In the genomic region with DNA sequence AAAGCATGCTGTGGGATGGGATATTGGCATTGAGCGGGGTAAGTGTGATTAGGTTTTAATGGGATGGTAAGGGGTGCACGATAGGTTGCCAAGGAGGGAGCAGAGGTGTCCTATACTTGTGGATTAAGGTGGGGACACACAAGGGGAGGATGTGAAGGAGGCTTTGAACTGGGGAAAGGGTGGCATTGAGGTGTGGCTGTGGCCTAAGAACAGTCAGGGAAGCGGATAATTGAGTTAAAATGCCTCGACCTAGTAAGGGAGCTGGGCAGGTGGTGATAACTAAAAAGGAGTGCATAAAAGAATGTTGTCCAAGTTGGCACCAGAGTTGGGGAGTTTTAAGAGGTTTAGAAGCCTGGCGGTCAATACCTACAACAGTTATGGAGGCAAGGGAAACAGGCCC, we compare ENCODE assay signal across 20 cellular contexts. TPM values are rescaled to one million over a fixed set of nuclear protein-coding genes. Genes with fewer than 3 reads are reported as not detected.
DNase-seq lines count a peak whose midpoint lies in the region; ATAC-seq, FAIRE-seq and TF ChIP-seq lines count a peak whose summit lies in the region.
"Had no signal": no experiment of that assay in that cellular context is flagged by ENCODE, and none has a peak within 500 bp of the region (broad histone marks: within the 10 kb centered on the region; RNA-seq: fewer than 3 reads in every experiment).

No MANE protein-coding gene starts in this region.

- no peak overlapping the region for H3K14ac ChIP-seq in H9 (ENCODE audit: insufficient read depth, low read length)
- H3K14ac ChIP-seq in H1 (ENCODE audit: insufficient read length): no peak overlapping the region

- H3K4me2 ChIP-seq in H9 (ENCODE audit: insufficient read depth, insufficient read length, low read length): peak overlapping the region; percentile 59
- peak overlapping the region; percentile 77 to 95 for H3K4me2 ChIP-seq in H1 (ENCODE audit: insufficient read depth in 1 of 2, low read depth in 2 of 2, low read length in 2 of 2)

- no peak overlapping the region for H4K5ac ChIP-seq in H9 (ENCODE audit: insufficient read length, low read depth, low read length)
- H4K5ac ChIP-seq in H1 (ENCODE audit: insufficient read length, low read depth, low read length): no peak overlapping the region

- H3K23ac ChIP-seq in H9 (ENCODE audit: insufficient read length, low read depth, low read length) (no peak overlapping the region), H1 (ENCODE audit: insufficient read length) (no peak overlapping the region)

- H3K9me3 ChIP-seq in H9 (ENCODE audit: control insufficient read depth, low read depth, low read length) (no peaks in the 10 kb centered on the region), H1 (ENCODE audit: insufficient read depth in 2 of 2, low read depth in 1 of 2, low read length in 1 of 2) (no peaks in the 10 kb centered on the region; a peak in 1 of 4 replicates), iPS-18a (ENCODE audit: control insufficient read depth, low read depth, low read length) (no peaks in the 10 kb centered on the region), upper lobe of right lung (no peaks in the 10 kb centered on the region)
- H3K9me3 ChIP-seq: BE2C, Caco-2 had no signal

- H3K27ac ChIP-seq in H9 (ENCODE audit: insufficient read length, low read depth, low read length): peak overlapping the region; percentile 7
- H3K27ac ChIP-seq in H1 (ENCODE audit: low read depth, low read length): peak overlapping the region; percentile 61; the same call in 1 of the 2 replicates
- no peak overlapping the region for H3K27ac ChIP-seq in iPS-18a (ENCODE audit: low read length)
- H3K27ac ChIP-seq in caudate nucleus (ENCODE audit: low read depth, low read length): no peak overlapping the region
- H3K27ac ChIP-seq in upper lobe of right lung: no peak overlapping the region

- TF ChIP-seq CTCF in H9 (conservative IDR thresholded peaks at IDR 0.05): no peak
- no peak for TF ChIP-seq CTCF in H1 (IDR thresholded peaks at IDR 0.05; ENCODE audit: control extremely low read depth in 1 of 3, insufficient read depth in 1 of 3, low read depth in 1 of 3, low read length in 3 of 3)
- TF ChIP-seq CTCF in upper lobe of right lung (IDR thresholded peaks at IDR 0.05): no peak

- no peak overlapping the region for H3T11ph ChIP-seq in H9 (ENCODE audit: low read length)

- H3K4me1 ChIP-seq in H9 (ENCODE audit: insufficient read depth, low read length) (peaks cover 2% of the 10 kb centered on the region), H1 (replicated peaks in 1 of 4; ENCODE audit: control insufficient read depth in 3 of 4, insufficient read depth in 4 of 4, low read length in 3 of 4) (peaks cover 3 to 16% (median 9%) of the 10 kb centered on the region in 4 experiments; a peak in 6 of 7 replicates), iPS-18a (ENCODE audit: control insufficient read depth, low read depth, low read length) (peaks cover 42% of the 10 kb centered on the region), upper lobe of right lung (no peaks in the 10 kb centered on the region)
- H3K4me1 ChIP-seq: BE2C, Caco-2 had no signal

- POLR2A ChIA-PET in H1 (lab: Charles Lee; ENCODE audit: partially characterized antibody): interaction anchor here (0.6 to 1.0 kb wide), 2 partner anchors 14 to 17 kb away, joined by 3 to 4 read pairs; no protein-coding TSS in a partner anchor

- H2BK5ac ChIP-seq in H9 (ENCODE audit: insufficient read length, low read length) (no peak overlapping the region), H1 (ENCODE audit: low read depth, low read length) (peak overlapping the region; percentile 60; the same call in 1 of the 2 replicates)

- H2AK5ac ChIP-seq in H9 (ENCODE audit: insufficient read length, low read length): no peak overlapping the region
- peak overlapping the region; percentile 90; the same call in 1 of the 2 replicates for H2AK5ac ChIP-seq in H1 (ENCODE audit: low read depth, low read length)

- H3K9ac ChIP-seq in H9 (ENCODE audit: extremely low read depth, insufficient read length, low read length) (peak overlapping the region; percentile 63), H1 (replicated peaks in 1 of 4; ENCODE audit: extremely low read depth in 1 of 4, low read depth in 3 of 4, low read length in 3 of 4) (peak overlapping the region; percentile 67 to 95 (median 75)), iPS-18a (ENCODE audit: low read length) (peak overlapping the region; percentile 96)

- H3K36me3 ChIP-seq in H1 (ENCODE audit: control insufficient read depth in 2 of 4, insufficient read depth in 4 of 4, low read length in 3 of 4) (peaks cover 2 to 36% (median 16%) of the 10 kb centered on the region in 4 experiments; a peak in 5 of 8 replicates), iPS-18a (ENCODE audit: control insufficient read depth, low read depth, low read length) (peaks cover 20% of the 10 kb centered on the region), upper lobe of right lung (no peaks in the 10 kb centered on the region)
- H3K36me3 ChIP-seq: BE2C had no signal

- TF ChIP-seq RAD21 in H1 (IDR thresholded peaks at IDR 0.05 in 1 of 2, conservative IDR thresholded peaks at IDR 0.05 in 1 of 2; ENCODE audit: low read depth in 2 of 2, low read length in 2 of 2): no peak

- DNase-seq in H9 (no peak), H1 (ENCODE audit: low read depth in 1 of 2, low spot score in 2 of 2) (no peak), caudate nucleus (lab: John Stamatoyannopoulos, UW) (no peak), upper lobe of right lung (no peak)
- DNase-seq in activated naive CD4-positive, alpha-beta T cell treated with Interleukin-2 at 50 U/mL for 16 hours: no peak
- DNase-seq: ACHN; BE2C; C1 segment of cervical spinal cord; Caco-2; CD4-positive, CD25-positive, alpha-beta regulatory T cell; CD8-positive, alpha-beta memory T cell; GF-D8; IMR-90 had no signal

- H3K4me3 Mint-ChIP-seq in H9: no peak overlapping the region
- H3K4me3 Mint-ChIP-seq: CD4-positive, CD25-positive, alpha-beta regulatory T cell; CD8-positive, alpha-beta memory T cell had no signal

- FAIRE-seq in H1 (lab: Jason Lieb, UNC): no peak
- FAIRE-seq: A204.1, D721Med, H54, K562 had no signal

- H2BK120ac ChIP-seq in H9 (ENCODE audit: low read depth, low read length, poor library complexity, severe bottlenecking) (no peak overlapping the region), H1 (replicated peaks; ENCODE audit: low read depth, low read length) (no peak overlapping the region)

- no peak for ATAC-seq in upper lobe of right lung
- no peak for ATAC-seq in HG03342 (IDR thresholded peaks at IDR 0.05; ENCODE audit: unreplicated experiment)
- ATAC-seq: K562 had no signal

- H3K18ac ChIP-seq in H9 (ENCODE audit: insufficient read length, low read depth, low read length): no peak overlapping the region
- peak overlapping the region; percentile 51; the same call in 1 of the 2 replicates for H3K18ac ChIP-seq in H1 (ENCODE audit: extremely low read depth, low read length)

- CTCF ChIA-PET in H1 (lab: Charles Lee; ENCODE audit: partially characterized antibody): interaction anchor here (0.6 kb wide), 1 partner anchor 15 kb away, joined by 3 read pairs; no protein-coding TSS in a partner anchor

- peaks cover 18 to 27% of the 10 kb centered on the region in 2 experiments for H3K4me1 Mint-ChIP-seq in H9
- H3K4me1 Mint-ChIP-seq: CD4-positive, CD25-positive, alpha-beta regulatory T cell; CD8-positive, alpha-beta memory T cell had no signal

- peaks cover 3% of the 10 kb centered on the region for H3K23me2 ChIP-seq in H9 (ENCODE audit: insufficient read length, low read depth, low read length, poor library complexity, severe bottlenecking)
- H3K23me2 ChIP-seq in H1 (ENCODE audit: low read depth, low read length): peaks cover 4% of the 10 kb centered on the region; the same call in 1 of the 2 replicates

- intact Hi-C loops in upper lobe of right lung (cut with DNase I): no loop called here

- no peak for TF ChIP-seq EP300 in H1 (IDR thresholded peaks at IDR 0.05; ENCODE audit: borderline replicate concordance in 1 of 2, low read depth in 2 of 2, low read length in 2 of 2)

- H2BK20ac ChIP-seq in H9 (ENCODE audit: low read depth, low read length, poor library complexity, severe bottlenecking) (no peak overlapping the region), H1 (ENCODE audit: low read length) (no peak overlapping the region)

- no CpG with 5 or more reads among the region's 5 CpGs for WGBS in H9 (ENCODE audit: extremely low coverage, insufficient read length, low lambda C conversion rate)
- 48% methylated on average over 5 of the region's 5 CpGs; no CpG with 5 or more reads in 1 of the 2 experiments for WGBS in H1 (ENCODE audit: extremely low coverage in 1 of 2, insufficient coverage in 1 of 2, insufficient read length in 1 of 2, insufficient replicate concordance in 2 of 2, low coverage in 1 of 2, low lambda C conversion rate in 2 of 2, missing lambda C conversion rate in 1 of 2), 2 experiments

- H3K79me1 ChIP-seq in H9 (ENCODE audit: insufficient read depth, low read depth, low read length, poor library complexity, severe bottlenecking) (no peaks in the 10 kb centered on the region), H1 (ENCODE audit: low read depth, low read length) (no peaks in the 10 kb centered on the region)

- no peak overlapping the region for H2BK15ac ChIP-seq in H9 (ENCODE audit: low read depth, low read length)
- H2BK15ac ChIP-seq in H1 (ENCODE audit: low read length): no peak overlapping the region

- H3K4me3 ChIP-seq in H1 (ENCODE audit: extremely low read depth in 1 of 4, insufficient read depth in 2 of 4, low read depth in 3 of 4, low read length in 4 of 4) (peak overlapping the region; percentile 59 to 95 (median 76)), iPS-18a (ENCODE audit: low read length) (peak overlapping the region; percentile 96), upper lobe of right lung (no peak overlapping the region)
- H3K4me3 ChIP-seq: K562 had no signal

- peaks cover 0 to 2% (median 0%) of the 10 kb centered on the region in 3 experiments; a peak in 2 of 7 replicates for H3K36me3 Mint-ChIP-seq in H9 (ENCODE audit: insufficient read depth in 1 of 3, low read depth in 3 of 3)

- peaks cover 18% of the 10 kb centered on the region; the same call in 1 of the 2 replicates for H3K79me2 ChIP-seq in H9 (ENCODE audit: insufficient read depth, low read length)
- peaks cover 4 to 43% of the 10 kb centered on the region in 2 experiments; a peak in 3 of 4 replicates for H3K79me2 ChIP-seq in H1 (ENCODE audit: control insufficient read depth in 1 of 2, insufficient read depth in 2 of 2, low read length in 2 of 2)

- H3K9me3 Mint-ChIP-seq in H9: peaks cover 2 to 3% of the 10 kb centered on the region in 2 experiments

- no peak overlapping the region for H4K91ac ChIP-seq in H9 (ENCODE audit: insufficient read length, low read depth, low read length)
- H4K91ac ChIP-seq in H1 (replicated peaks; ENCODE audit: insufficient read length, low read length): no peak overlapping the region

- H3K27ac Mint-ChIP-seq in H9: no peak overlapping the region
- H3K27ac Mint-ChIP-seq: CD8-positive, alpha-beta memory T cell had no signal

- H3K56ac ChIP-seq in H9 (ENCODE audit: insufficient read length, low read depth, low read length) (no peak overlapping the region), H1 (replicated peaks; ENCODE audit: insufficient read length, low read depth, low read length) (no peak overlapping the region)

- H4K20me1 ChIP-seq in H9 (ENCODE audit: control insufficient read depth, insufficient read depth, insufficient read length) (peaks cover 2% of the 10 kb centered on the region), H1 (replicated peaks in 1 of 2; ENCODE audit: control insufficient read depth in 1 of 2, insufficient read depth in 2 of 2, low read length in 2 of 2) (peaks cover 0 to 3% of the 10 kb centered on the region in 2 experiments)

- no peak overlapping the region for H2AFZ ChIP-seq in H9 (ENCODE audit: low read length)
- no peak overlapping the region for H2AFZ ChIP-seq in H1 (ENCODE audit: low read length)

- H4K8ac ChIP-seq in H9 (replicated peaks; ENCODE audit: insufficient read length, low read depth, low read length) (no peak overlapping the region), H1 (ENCODE audit: extremely low read depth, insufficient read depth, low read length) (no peak overlapping the region)

- H3K27me3 ChIP-seq in H9 (ENCODE audit: insufficient read depth, low read length) (no peaks in the 10 kb centered on the region), H1 (replicated peaks in 1 of 4; ENCODE audit: control insufficient read depth in 3 of 4, extremely low read depth in 1 of 4, insufficient read depth in 3 of 4, low read length in 3 of 4) (no peaks in the 10 kb centered on the region), iPS-18a (ENCODE audit: control insufficient read depth, insufficient read depth, low read length) (no peaks in the 10 kb centered on the region), upper lobe of right lung (no peaks in the 10 kb centered on the region)
- H3K27me3 ChIP-seq: BE2C had no signal

- H3K4ac ChIP-seq in H9 (ENCODE audit: low read depth, low read length): no peak overlapping the region
- no peak overlapping the region for H3K4ac ChIP-seq in H1 (replicated peaks; ENCODE audit: insufficient read length, low read depth, low read length)

- H2BK12ac ChIP-seq in H9 (ENCODE audit: insufficient read length, low read depth, low read length) (no peak overlapping the region), H1 (ENCODE audit: low read depth, low read length) (no peak overlapping the region)

- H3K27me3 Mint-ChIP-seq in H9 (ENCODE audit: low read depth): no peaks in the 10 kb centered on the region; the same call in 1 of the 2 replicates
- H3K27me3 Mint-ChIP-seq: CD4-positive, CD25-positive, alpha-beta regulatory T cell; CD8-positive, alpha-beta memory T cell had no signal

- TF ChIP-seq POLR2A in H1 (IDR thresholded peaks at IDR 0.05; ENCODE audit: control extremely low read depth in 1 of 2, low read depth in 2 of 2, low read length in 2 of 2): peak; percentile 57 to 88; a peak in 2 of 3 replicates

RNA-seq across cellular contexts. Expression of gene KLKB1, which starts 17.5 kb away (rescaled TPM):
- 20.1 and 21.8 TPM in 2 replicates for total RNA-seq in H9 (2021)
- 20.1 and 20.9 TPM in 2 replicates for total RNA-seq in H1 (2021; fragmentation: NEBNext Ultra II Directional; extraction: Animal tissue kit (Norgen Biotek cat#: 25700))
- 7.5 and 12.0 TPM in 2 replicates for polyA plus RNA-seq in H1 (2011; rRNA removed)
- polyA plus RNA-seq in H1 (2011; cell fraction: cytosol; rRNA removed): 13.2 TPM
- polyA plus RNA-seq in H1 (2011; cell fraction: nucleus; rRNA removed): 9.8 TPM
- 21.0 to 30.7 TPM (median 21.7 TPM) in 4 replicates for polyA plus RNA-seq in H1 (2012, experiment 1 of 2)
- 2.5 TPM for polyA plus RNA-seq in H1 (2012, experiment 2 of 2)
- 16.9 TPM for polyA plus RNA-seq in H1 (2013, experiment 1 of 2)
- polyA plus RNA-seq in H1 (2013, experiment 2 of 2): 15.6 TPM
- polyA minus RNA-seq in H1 (2011; rRNA and poly(A)+ RNA removed): 11.2 and 18.7 TPM in 2 replicates
- 7.1 TPM for polyA minus RNA-seq in H1 (2011; cell fraction: cytosol; rRNA and poly(A)+ RNA removed)
- polyA minus RNA-seq in H1 (2011; cell fraction: nucleus; rRNA and poly(A)+ RNA removed): 5.7 TPM
- total RNA-seq in upper lobe of right lung: 1.5 TPM
- total RNA-seq: Caco-2, Daoy, IMR-90 had no signal
- polyA plus RNA-seq: CD8-positive, alpha-beta memory T cell; K562 had no signal

RNA-seq across cellular contexts. Expression of gene F11, which starts 21.2 kb away (rescaled TPM):
- total RNA-seq in H9 (2021) (0.50 and 0.97 TPM in 2 replicates), upper lobe of right lung (24.7 TPM)
- total RNA-seq in H1 (2021; fragmentation: NEBNext Ultra II Directional; extraction: Animal tissue kit (Norgen Biotek cat#: 25700)): 0.54 and 0.99 TPM in 2 replicates
- polyA plus RNA-seq in H1 (2011; rRNA removed): 0.27 and 0.55 TPM in 2 replicates
- polyA plus RNA-seq in H1 (2011; cell fraction: cytosol; rRNA removed): 0.58 TPM
- 1.1 TPM for polyA plus RNA-seq in H1 (2011; cell fraction: nucleus; rRNA removed)
- 0.25 to 0.98 TPM (median 0.59 TPM) in 4 replicates for polyA plus RNA-seq in H1 (2012, experiment 1 of 2)
- polyA plus RNA-seq in H1 (2012, experiment 2 of 2): not detected
- 0.95 TPM for polyA plus RNA-seq in H1 (2013, experiment 1 of 2)
- polyA plus RNA-seq in H1 (2013, experiment 2 of 2): 0.94 TPM
- polyA minus RNA-seq in H1 (2011; rRNA and poly(A)+ RNA removed): 0.63 and 0.91 TPM in 2 replicates
- not detected for polyA minus RNA-seq in H1 (2011; cell fraction: cytosol; rRNA and poly(A)+ RNA removed)
- 0.80 TPM for polyA minus RNA-seq in H1 (2011; cell fraction: nucleus; rRNA and poly(A)+ RNA removed)
- total RNA-seq: Caco-2; CD4-positive, CD25-positive, alpha-beta regulatory T cell; CD8-positive, alpha-beta memory T cell; Daoy; IMR-90; K562 had no signal
- polyA plus RNA-seq: CD4-positive, CD25-positive, alpha-beta regulatory T cell; CD8-positive, alpha-beta memory T cell; IMR-90; K562 had no signal

RNA-seq across cellular contexts. Expression of gene CYP4V2, which starts 53.5 kb away (rescaled TPM):
- total RNA-seq in H9 (2021) (1.0 and 1.6 TPM in 2 replicates), upper lobe of right lung (35.4 TPM)
- total RNA-seq in H1 (2021; fragmentation: NEBNext Ultra II Directional; extraction: Animal tissue kit (Norgen Biotek cat#: 25700)): 1.0 and 1.4 TPM in 2 replicates
- polyA plus RNA-seq in H1 (2011; rRNA removed): 0.65 and 0.82 TPM in 2 replicates
- 1.5 TPM for polyA plus RNA-seq in H1 (2011; cell fraction: cytosol; rRNA removed)
- 1.1 TPM for polyA plus RNA-seq in H1 (2011; cell fraction: nucleus; rRNA removed)
- polyA plus RNA-seq in H1 (2012, experiment 1 of 2): 0.52 to 0.94 TPM (median 0.69 TPM) in 4 replicates
- polyA plus RNA-seq in H1 (2012, experiment 2 of 2): not detected
- polyA plus RNA-seq in H1 (2013, experiment 1 of 2): 0.81 TPM
- polyA plus RNA-seq in H1 (2013, experiment 2 of 2): 0.59 TPM
- 0.37 and 0.79 TPM in 2 replicates for polyA minus RNA-seq in H1 (2011; rRNA and poly(A)+ RNA removed)
- polyA minus RNA-seq in H1 (2011; cell fraction: cytosol; rRNA and poly(A)+ RNA removed): 1.1 TPM
- polyA minus RNA-seq in H1 (2011; cell fraction: nucleus; rRNA and poly(A)+ RNA removed): 1.9 TPM

Comparison
In these comparisons a context has a peak if more than half of its experiments do, and no peak if none do; other contexts are left out.
1. H3K27ac ChIP-seq: peak in H9 (single experiment) and H1 (single experiment); none in iPS-18a (single experiment), caudate nucleus (single experiment) and upper lobe of right lung (single experiment).
2. RNA of gene F11, which starts 21.2 kb away (total RNA-seq): 24.7 TPM in upper lobe of right lung (single experiment); 0.54 to 0.99 TPM in H1 and 0.50 to 0.97 TPM in H9; every median in the first group is over 10 times any median in the second.
3. RNA of gene CYP4V2, which starts 53.5 kb away (total RNA-seq): 35.4 TPM in upper lobe of right lung (single experiment); 1.0 to 1.6 TPM in H9 and 1.0 to 1.4 TPM in H1; every median in the first group is over 10 times any median in the second.
4. Peak in every context shown above with its lines, with median percentiles within 50 percentile points of each other: H3K9ac ChIP-seq.